22 cellular contexts compared by ENCODE assay signal in the genomic region with DNA sequence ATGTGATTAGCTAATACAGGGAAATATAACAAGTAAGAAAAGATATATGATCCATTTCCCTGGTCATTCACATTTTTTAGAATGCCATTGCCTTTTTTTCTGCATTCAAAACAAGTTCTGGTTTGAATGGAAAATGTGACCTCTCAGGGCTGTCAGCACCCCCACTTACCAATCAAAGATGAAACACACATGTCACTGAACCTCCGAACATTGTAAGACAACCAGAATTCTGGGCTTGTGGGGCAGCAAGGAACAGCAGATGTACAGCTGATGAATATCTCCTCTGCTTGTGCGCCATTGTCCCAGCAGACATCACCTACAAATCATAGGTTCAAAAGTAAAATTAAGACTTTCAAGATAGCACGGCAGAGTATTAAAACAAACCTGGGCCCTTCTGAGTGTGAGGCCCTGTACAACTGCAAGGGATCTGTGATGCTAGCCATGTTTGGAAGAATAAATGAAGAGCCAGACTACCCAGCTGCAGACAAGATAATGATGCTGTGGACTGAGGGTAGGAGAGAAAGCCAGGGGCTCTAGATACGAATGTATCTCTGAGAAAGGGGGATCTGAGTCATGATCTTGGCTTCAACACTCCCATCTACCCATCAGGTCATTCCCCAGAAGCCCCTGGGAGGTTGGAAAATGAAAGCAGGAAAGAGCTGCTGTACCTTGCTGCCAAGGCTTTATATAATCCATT.
"Had no signal": no experiment of that assay in that cellular context is flagged by ENCODE, and none has a peak within 500 bp of the region (broad histone marks: within the 10 kb centered on the region; RNA-seq: fewer than 3 reads in every experiment).

No MANE protein-coding gene starts in this region.

- H3K36me3 ChIP-seq: colonic mucosa, esophagus squamous epithelium, gastroesophageal sphincter, heart left ventricle, lower lobe of right lung, spleen, thyroid gland had no signal

- DNase-seq: activated B cell treated with CpG ODN at 0.5 μM for 24 hours; activated CD4-positive, alpha-beta T cell treated with anti-CD3 and anti-CD28 coated beads for 4 hours; activated CD8-positive, alpha-beta memory T cell treated with anti-CD3 and anti-CD28 coated beads, Interleukin-2, amount 10 ng/mL, durations not matched to agents 7 days and 5 days; activated CD8-positive, alpha-beta T cell treated with anti-CD3 and anti-CD28 coated beads for 36 hours; amniotic stem cell; colonic mucosa; esophagus squamous epithelium; heart left ventricle; islet precursor cell; lower lobe of right lung; naive B cell; spleen; stimulated activated CD4-positive, alpha-beta T cell treated with anti-CD3 and anti-CD28 coated beads, Interleukin-4, amount 100 ng/mL, for 1 hour; stimulated activated naive CD4-positive, alpha-beta T cell; substantia nigra; SW 1271; T-helper 17 cell; thyroid gland had no signal

- H3K27me3 ChIP-seq: colonic mucosa, esophagus squamous epithelium, gastroesophageal sphincter, heart left ventricle, spleen, thyroid gland had no signal

- H3K9me3 Mint-ChIP-seq: activated B cell treated with CpG ODN at 0.5 μM for 24 hours; activated CD8-positive, alpha-beta T cell treated with anti-CD3 and anti-CD28 coated beads for 36 hours; activated naive CD4-positive, alpha-beta T cell treated with anti-CD3 and anti-CD28 coated beads, Interleukin-2, amount 50 U/mL, for 72 hours; activated T-helper 17 cell treated with anti-CD3 and anti-CD28 coated beads, Interleukin-2, amount 50 U/mL, for 72 hours; naive B cell; neural crest cell had no signal

- H3K4me3 Mint-ChIP-seq: activated B cell treated with CpG ODN at 0.5 μM for 24 hours; activated CD8-positive, alpha-beta memory T cell treated with anti-CD3 and anti-CD28 coated beads, Interleukin-2, amount 10 ng/mL, durations not matched to agents 7 days and 5 days; activated CD8-positive, alpha-beta T cell treated with anti-CD3 and anti-CD28 coated beads for 36 hours; activated T-helper 17 cell treated with anti-CD3 and anti-CD28 coated beads, Interleukin-2, amount 50 U/mL, for 72 hours; T-helper 17 cell had no signal

- H3K9me3 ChIP-seq: colonic mucosa, esophagus squamous epithelium, gastroesophageal sphincter, heart left ventricle, lower lobe of right lung, spleen, thyroid gland had no signal

- H3K27ac ChIP-seq: colonic mucosa, esophagus squamous epithelium, gastroesophageal sphincter, heart left ventricle, lower lobe of right lung, spleen, thyroid gland had no signal

- H3K27me3 Mint-ChIP-seq: activated B cell treated with CpG ODN at 0.5 μM for 24 hours; activated CD8-positive, alpha-beta memory T cell treated with anti-CD3 and anti-CD28 coated beads, Interleukin-2, amount 10 ng/mL, durations not matched to agents 7 days and 5 days; activated CD8-positive, alpha-beta T cell treated with anti-CD3 and anti-CD28 coated beads for 36 hours; activated T-helper 17 cell treated with anti-CD3 and anti-CD28 coated beads, Interleukin-2, amount 50 U/mL, for 72 hours; naive B cell; T-helper 17 cell had no signal

- H3K4me3 ChIP-seq: colonic mucosa, esophagus squamous epithelium, gastroesophageal sphincter, heart left ventricle, lower lobe of right lung, spleen, thyroid gland had no signal

- H3K4me1 ChIP-seq: colonic mucosa had no signal

- H3K36me3 Mint-ChIP-seq: activated CD8-positive, alpha-beta memory T cell treated with anti-CD3 and anti-CD28 coated beads, Interleukin-2, amount 10 ng/mL, durations not matched to agents 7 days and 5 days; activated naive CD4-positive, alpha-beta T cell treated with anti-CD3 and anti-CD28 coated beads, Interleukin-2, amount 50 U/mL, for 72 hours; naive B cell had no signal

- ATAC-seq: activated CD8-positive, alpha-beta memory T cell treated with anti-CD3 and anti-CD28 coated beads, Interleukin-2, amount 10 ng/mL, durations not matched to agents 7 days and 5 days; activated CD8-positive, alpha-beta T cell treated with anti-CD3 and anti-CD28 coated beads for 36 hours; activated naive CD4-positive, alpha-beta T cell treated with anti-CD3 and anti-CD28 coated beads, Interleukin-2, amount 50 U/mL, for 72 hours; activated T-helper 17 cell treated with anti-CD3 and anti-CD28 coated beads, Interleukin-2, amount 50 U/mL, for 72 hours; gastroesophageal sphincter; heart left ventricle; lower lobe of right lung; T-helper 17 cell had no signal

- H3K27ac Mint-ChIP-seq: activated B cell treated with CpG ODN at 0.5 μM for 24 hours; activated CD8-positive, alpha-beta memory T cell treated with anti-CD3 and anti-CD28 coated beads, Interleukin-2, amount 10 ng/mL, durations not matched to agents 7 days and 5 days; activated CD8-positive, alpha-beta T cell treated with anti-CD3 and anti-CD28 coated beads for 36 hours; activated naive CD4-positive, alpha-beta T cell treated with anti-CD3 and anti-CD28 coated beads, Interleukin-2, amount 50 U/mL, for 72 hours; activated T-helper 17 cell treated with anti-CD3 and anti-CD28 coated beads, Interleukin-2, amount 50 U/mL, for 72 hours; T-helper 17 cell had no signal
